Comparison of ENCODE assay signal across 8 cellular contexts in genomic region chr12:54560374-54560858, GRCh38. TPM values are rescaled to one million over a fixed set of nuclear protein-coding genes. Genes with fewer than 3 reads are reported as not detected.
DNase-seq lines count a peak whose midpoint lies in the region; ATAC-seq and FAIRE-seq lines count a peak whose summit lies in the region.

No MANE protein-coding gene starts in this region.

- peak; percentile 94 for DNase-seq in GM18507 (ENCODE audit: extremely low spot score, insufficient read length, low read depth)
- DNase-seq in NCI-H2171 treated with DMSO at 0.1 percent for 48 hours (lab: John Stamatoyannopoulos, UW) = peak; percentile 58
- peak; percentile 59 for DNase-seq in activated CD8-positive, alpha-beta memory T cell treated with anti-CD3 and anti-CD28 coated beads, Interleukin-2, amount 50 U/mL, for 1 hour (ENCODE audit: extremely low read depth)
- DNase-seq in mesenteric fat pad (ENCODE audit: low spot score) = peak; percentile 94
- peak; percentile 47 for DNase-seq in stimulated activated CD8-positive, alpha-beta memory T cell treated with anti-CD3 and anti-CD28 coated beads, Interleukin-15, amount 100 ng/mL, for 24 hours (ENCODE audit: low read depth)
- no peak for DNase-seq in NCI-H345 treated with DMSO at 0.1 percent for 48 hours (lab: John Stamatoyannopoulos, UW; ENCODE audit: unreplicated experiment)

- FAIRE-seq in GM18507 (lab: Jason Lieb, UNC) (peak; percentile 98), endometrium (lab: Jason Lieb, UNC) (peak; percentile 71)

- ATAC-seq in HG02798 (IDR thresholded peaks at IDR 0.05; ENCODE audit: poor library complexity, unreplicated experiment) = peak; percentile 100

RNA-seq across cellular contexts. Expression of gene PDE1B, which starts 11.0 kb away (rescaled TPM):
- 56.2 TPM for total RNA-seq in mesenteric fat pad

RNA-seq across cellular contexts. Expression of gene PPP1R1A, which starts 28.0 kb away (rescaled TPM):
- total RNA-seq in mesenteric fat pad = 184 TPM
